In genomic region chr7:8418627-8419245, GRCh38 we compare ENCODE assay signal across 9 cellular contexts. TPM values are rescaled to one million over a fixed set of nuclear protein-coding genes. Genes with fewer than 3 reads are reported as not detected.
DNase-seq lines count a peak whose midpoint lies in the region; ATAC-seq and TF ChIP-seq lines count a peak whose summit lies in the region.
"Had no signal": no experiment of that assay in that cellular context is flagged by ENCODE, and none has a peak within 500 bp of the region (broad histone marks: within the 10 kb centered on the region; RNA-seq: fewer than 3 reads in every experiment).

No MANE protein-coding gene starts in this region.

- peaks cover 3% of the 10 kb centered on the region for H3K27me3 Mint-ChIP-seq in memory B cell

- peak; percentile 69 for ATAC-seq in GM21825 (IDR thresholded peaks at IDR 0.05; ENCODE audit: unreplicated experiment)
- peak; percentile 57 for ATAC-seq in memory B cell (ENCODE audit: low read depth)
- peak; percentile 73 for ATAC-seq in upper lobe of right lung

- no peaks in the 10 kb centered on the region for H3K9me3 Mint-ChIP-seq in memory B cell

- H3K4me3 Mint-ChIP-seq in memory B cell: no peak overlapping the region

- no peak overlapping the region for H3K27ac Mint-ChIP-seq in memory B cell

- H3K27me3 ChIP-seq in upper lobe of right lung: peaks cover 6% of the 10 kb centered on the region

- H3K27ac ChIP-seq in upper lobe of right lung: no peak overlapping the region
- H3K27ac ChIP-seq: neutrophil had no signal

- no peaks in the 10 kb centered on the region for H3K4me1 ChIP-seq in upper lobe of right lung

- DNase-seq in activated naive CD4-positive, alpha-beta T cell treated with Interleukin-2 at 50 U/mL for 16 hours: peak; percentile 20
- no peak for DNase-seq in activated naive CD4-positive, alpha-beta T cell (lab: John Stamatoyannopoulos, UW)
- DNase-seq in SHP77 (lab: John Stamatoyannopoulos, UW) (peak; percentile 75 to 82), choroid plexus epithelial cell (ENCODE audit: low read depth) (peak; percentile 77), memory B cell (ENCODE audit: low spot score in 2 of 2) (peak; percentile 30 to 42), upper lobe of right lung (no peak)

- no peaks in the 10 kb centered on the region for H3K4me1 Mint-ChIP-seq in memory B cell

- H3K4me3 ChIP-seq in choroid plexus epithelial cell (ENCODE audit: low read depth, low read length) (no peak overlapping the region), upper lobe of right lung (no peak overlapping the region)

- H3K36me3 ChIP-seq in upper lobe of right lung: no peaks in the 10 kb centered on the region
- H3K36me3 ChIP-seq: neutrophil had no signal

- TF ChIP-seq CTCF in LNCAP (IDR thresholded peaks at IDR 0.05) (peak; percentile 85), choroid plexus epithelial cell (conservative IDR thresholded peaks at IDR 0.05; ENCODE audit: low read depth, low read length) (peak; percentile 67), upper lobe of right lung (IDR thresholded peaks at IDR 0.05) (peak; percentile 78)

- intact Hi-C loops in upper lobe of right lung (cut with DNase I): no loop called here

- no peaks in the 10 kb centered on the region for H3K36me3 Mint-ChIP-seq in memory B cell

- H3K9me3 ChIP-seq in upper lobe of right lung: no peaks in the 10 kb centered on the region
- H3K9me3 ChIP-seq: neutrophil had no signal

RNA-seq across cellular contexts. Expression of gene NXPH1, which starts 14.7 kb away (rescaled TPM):
- not detected for total RNA-seq in upper lobe of right lung

Comparison
In these comparisons a context has a peak if more than half of its experiments do, and no peak if none do; other contexts are left out.
1. DNase-seq: peak in activated naive CD4-positive, alpha-beta T cell treated with Interleukin-2 at 50 U/mL for 16 hours (single experiment), SHP77 (2 of 2), choroid plexus epithelial cell (single experiment) and memory B cell (2 of 2); none in activated naive CD4-positive, alpha-beta T cell (0 of 4) and upper lobe of right lung (single experiment).
2. Peak in every context shown above with its lines, with median percentiles within 50 percentile points of each other: ATAC-seq and CTCF ChIP-seq.